In genomic region chr6:131161987-131162386, GRCh38 we compare ENCODE assay signal across 1 cellular context.
TF ChIP-seq lines count a peak whose summit lies in the region.

No MANE protein-coding gene starts in this region.

TF ChIP-seq in IMR-90, 13 proteins besides CTCF, POLR2A, EP300 and RAD21 (continued from another document):
- TF ChIP-seq USF2 (IDR thresholded peaks at IDR 0.05; ENCODE audit: low read depth, low read length), result no peak
- no peak for TF ChIP-seq BHLHE40 (IDR thresholded peaks at IDR 0.05; ENCODE audit: low read depth, low read length)
- TF ChIP-seq MAFK (IDR thresholded peaks at IDR 0.05; ENCODE audit: low read depth, low read length), result no peak
- no peak for TF ChIP-seq CEBPB (IDR thresholded peaks at IDR 0.05; ENCODE audit: low read depth, low read length)
- no peak for TF ChIP-seq RFX5 (IDR thresholded peaks at IDR 0.05; ENCODE audit: low read depth, low read length)
- TF ChIP-seq CHD1 (IDR thresholded peaks at IDR 0.05; ENCODE audit: low read depth, low read length), result no peak
- TF ChIP-seq MAZ (IDR thresholded peaks at IDR 0.05; ENCODE audit: borderline replicate concordance, low read depth, low read length), result no peak
